3 cellular contexts compared by ENCODE assay signal in genomic region chr3:185362850-185363661, GRCh38.
TF ChIP-seq lines count a peak whose summit lies in the region.

TSS of gene MAP3K13 (plus strand) at chr3:185363136. CDS start at chr3:185428582, 65,446 bp downstream.

TF ChIP-seq in Ishikawa, 13 proteins besides CTCF, POLR2A, EP300 and RAD21 (continued from another document):
- TF ChIP-seq CEBPB (IDR thresholded peaks at IDR 0.05) (no peak), TAF1 (IDR thresholded peaks at IDR 0.05; ENCODE audit: low read depth) (no peak; the same call in 1 of the 2 replicates), TEAD4 (IDR thresholded peaks at IDR 0.05) (0 out of 2 replicates have a peak, but pooled peaks have one; percentile 28), CREB1 (IDR thresholded peaks at IDR 0.05; ENCODE audit: low read depth) (peak; percentile 71), TCF12 (IDR thresholded peaks at IDR 0.05; ENCODE audit: low read depth) (no peak), REST (IDR thresholded peaks at IDR 0.05; ENCODE audit: low read depth) (no peak), ZBTB7A (IDR thresholded peaks at IDR 0.05; ENCODE audit: low read depth) (peak; percentile 69; the same call in 1 of the 2 replicates), EGR1 (IDR thresholded peaks at IDR 0.05) (0 out of 2 replicates have a peak, but pooled peaks have one; percentile 29), NFIC (IDR thresholded peaks at IDR 0.05) (no peak), USF1 (IDR thresholded peaks at IDR 0.05) (no peak)

TF ChIP-seq in PFSK-1, 5 proteins besides CTCF, POLR2A, EP300 and RAD21 (continued from another document):
- no peak for TF ChIP-seq REST (IDR thresholded peaks at IDR 0.05; ENCODE audit: insufficient read depth in 1 of 2, low read depth in 2 of 2, low read length in 2 of 2)
- TF ChIP-seq POLR2AphosphoS5 (IDR thresholded peaks at IDR 0.05; ENCODE audit: low read depth, low read length): peak; percentile 23; the same call in 1 of the 2 replicates
- 0 out of 2 replicates have a peak, but pooled peaks have one; percentile 27 for TF ChIP-seq TAF1 (IDR thresholded peaks at IDR 0.05; ENCODE audit: borderline replicate concordance, insufficient read depth, low read length)

TF ChIP-seq in K562, 482 proteins besides CTCF, POLR2A, EP300 and RAD21 (continued from another document and continues in another):
- TF ChIP-seq MNT (conservative IDR thresholded peaks at IDR 0.05) (0 out of 4 replicates have a peak, but pooled peaks of 1 of the 2 experiments have one; percentile 8), PRDM10 (IDR thresholded peaks at IDR 0.05; ENCODE audit: partially characterized antibody) (no peak), SIN3B (IDR thresholded peaks at IDR 0.05; ENCODE audit: low read depth) (no peak), PHF8 (IDR thresholded peaks at IDR 0.05; ENCODE audit: borderline replicate concordance, low read length) (peak; percentile 11; the same call in 1 of the 2 replicates), HDAC2 (IDR thresholded peaks at IDR 0.05) (no peak), DNMT1 (IDR thresholded peaks at IDR 0.05) (no peak), ATF7 (IDR thresholded peaks at IDR 0.05) (peak; percentile 46), BMI1 (IDR thresholded peaks at IDR 0.05; ENCODE audit: low read length) (no peak), MCM7 (IDR thresholded peaks at IDR 0.05) (no peak), ASH1L (IDR thresholded peaks at IDR 0.05; ENCODE audit: borderline replicate concordance, low read depth, partially characterized antibody) (peak; percentile 27), CXXC5 (CRISPR knock-in tag; IDR thresholded peaks at IDR 0.05) (0 out of 2 replicates have a peak, but pooled peaks have one; percentile 8), MYBL2 (IDR thresholded peaks at IDR 0.05; ENCODE audit: low read depth) (no peak), MYBL2 (CRISPR knock-in tag; IDR thresholded peaks at IDR 0.05; ENCODE audit: borderline replicate concordance) (no peak), NKRF (IDR thresholded peaks at IDR 0.05; ENCODE audit: borderline replicate concordance) (no peak), NFE2 (IDR thresholded peaks at IDR 0.05; ENCODE audit: low read depth) (no peak), ATF3 (IDR thresholded peaks at IDR 0.05) (no peak), ATF3 (CRISPR knock-in tag; conservative IDR thresholded peaks at IDR 0.05) (no peak), GABPA (tag; conservative IDR thresholded peaks at IDR 0.05; ENCODE audit: low read depth) (no peak), STAT5B (CRISPR knock-in tag; IDR thresholded peaks at IDR 0.05) (no peak), TARDBP (IDR thresholded peaks at IDR 0.05) (no peak), SRF (CRISPR knock-in tag; IDR thresholded peaks at IDR 0.05) (no peak), LEF1 (IDR thresholded peaks at IDR 0.05) (no peak), NFYB (IDR thresholded peaks at IDR 0.05; ENCODE audit: extremely low read depth, insufficient read length) (peak; percentile 47), RNF2 (IDR thresholded peaks at IDR 0.05) (no peak), SPI1 (IDR thresholded peaks at IDR 0.05; ENCODE audit: borderline replicate concordance, low read depth, low read length) (peak; percentile 68), E2F6 (IDR thresholded peaks at IDR 0.05; ENCODE audit: borderline replicate concordance in 1 of 2, extremely low read depth in 1 of 2, insufficient read depth in 1 of 2, insufficient read length in 1 of 2, low read depth in 1 of 2, low read length in 1 of 2, poor library complexity in 1 of 2, severe bottlenecking in 1 of 2) (no peak), CSDE1 (IDR thresholded peaks at IDR 0.05) (no peak), NFRKB (IDR thresholded peaks at IDR 0.05; ENCODE audit: low read depth) (no peak), OTX1 (CRISPR knock-in tag; IDR thresholded peaks at IDR 0.05) (no peak), TAF9B (IDR thresholded peaks at IDR 0.05; ENCODE audit: partially characterized antibody) (no peak), CREB1 (IDR thresholded peaks at IDR 0.05) (no peak), CREB1 (CRISPR knock-in tag; IDR thresholded peaks at IDR 0.05) (peak; percentile 51; the same call in 1 of the 2 replicates), POLR3G (IDR thresholded peaks at IDR 0.05; ENCODE audit: extremely low read depth, insufficient read length, insufficient replicate concordance) (no peak), PKNOX1 (IDR thresholded peaks at IDR 0.05) (peak; percentile 95), CREBBP (IDR thresholded peaks at IDR 0.05; ENCODE audit: low read depth, low read length) (no peak), EWSR1 (IDR thresholded peaks at IDR 0.05; ENCODE audit: borderline replicate concordance, low read depth, partially characterized antibody) (no peak), ETV5 (CRISPR knock-in tag; IDR thresholded peaks at IDR 0.05; ENCODE audit: low read depth) (0 out of 2 replicates have a peak, but pooled peaks have one; percentile 15), ZNF57 (CRISPR knock-in tag; IDR thresholded peaks at IDR 0.05) (no peak), ZNF583 (CRISPR knock-in tag; IDR thresholded peaks at IDR 0.05) (no peak), RB1 (IDR thresholded peaks at IDR 0.05; ENCODE audit: low read depth) (no peak), FOXA3 (CRISPR knock-in tag; conservative IDR thresholded peaks at IDR 0.05 in 1 of 2, IDR thresholded peaks at IDR 0.05 in 1 of 2) (peak; percentile 88 to 97), PBX2 (CRISPR knock-in tag; IDR thresholded peaks at IDR 0.05; ENCODE audit: low read depth) (no peak), PBX2 (tag; conservative IDR thresholded peaks at IDR 0.05; ENCODE audit: low read depth) (peak; percentile 87), FOXK1 (CRISPR knock-in tag; IDR thresholded peaks at IDR 0.05; ENCODE audit: borderline replicate concordance) (no peak), ATF1 (CRISPR knock-in tag; IDR thresholded peaks at IDR 0.05) (no peak), ATF1 (tag; IDR thresholded peaks at IDR 0.05) (peak; percentile 94), MCM3 (IDR thresholded peaks at IDR 0.05) (peak; percentile 96), XRCC3 (IDR thresholded peaks at IDR 0.05) (no peak), USF2 (CRISPR knock-in tag; IDR thresholded peaks at IDR 0.05) (no peak), HDAC6 (IDR thresholded peaks at IDR 0.05; ENCODE audit: low read depth, low read length) (no peak)
